ENCODE assay signal across 8 cellular contexts in genomic region chr5:3522491-3522890, GRCh38.
"Had no signal": no experiment of that assay in that cellular context is flagged by ENCODE, and none has a peak within 500 bp of the region (broad histone marks: within the 10 kb centered on the region; RNA-seq: fewer than 3 reads in every experiment).

No MANE protein-coding gene starts in this region.

- ATAC-seq: GM23338, HCT116 had no signal

- DNase-seq: GM23248, GOT3, H7, H9, HCEC 1CT, HFFc6 had no signal
